ENCODE assay signal across 8 cellular contexts in genomic region chr11:72573380-72573949, GRCh38.
DNase-seq lines count a peak whose midpoint lies in the region; ATAC-seq and TF ChIP-seq lines count a peak whose summit lies in the region.

No MANE protein-coding gene starts in this region.

- peaks cover 12% of the 10 kb centered on the region for H3K4me1 ChIP-seq in BE2C
- no peaks in the 10 kb centered on the region for H3K4me1 ChIP-seq in mucosa of descending colon (ENCODE audit: low read depth)

- in situ Hi-C loops in GM13976 (cut with MboI; ENCODE audit: low sequenced_read_pairs, unreplicated experiment), result loop anchor here (5.0 kb wide), 1 partner anchor 96 kb away; no protein-coding TSS in a partner anchor

- peak; percentile 75 for TF ChIP-seq CTCF in BE2C (IDR thresholded peaks at IDR 0.05; ENCODE audit: low read depth, low read length)
- peak; percentile 60 for TF ChIP-seq CTCF in GM13976 (IDR thresholded peaks at IDR 0.05; ENCODE audit: borderline replicate concordance, control extremely low read depth, extremely low read depth, insufficient read depth, missing control alignments)
- peak; percentile 23 for TF ChIP-seq CTCF in mucosa of descending colon (IDR thresholded peaks at IDR 0.05)

- intact Hi-C loops in mucosa of descending colon (cut with DNase I, micrococcal nuclease), result loop anchor here (10.0 kb wide), 1 partner anchor 99 kb away; no protein-coding TSS in a partner anchor

- H3K36me3 ChIP-seq in BE2C, result peaks cover 25% of the 10 kb centered on the region
- no peaks in the 10 kb centered on the region for H3K36me3 ChIP-seq in mucosa of descending colon (ENCODE audit: low read depth)

- H3K4me3 ChIP-seq in BE2C (ENCODE audit: low read depth, low read length), result no peak overlapping the region
- no peak overlapping the region for H3K4me3 ChIP-seq in mucosa of descending colon

- DNase-seq in BE2C (peak; percentile 73), GM13976 (ENCODE audit: low spot score) (peak; percentile 74), ecto neural progenitor cell (ENCODE audit: low spot score) (peak; percentile 82), mucosa of descending colon (peak in 1 of 3 donors; percentile 32)

- H3K27me3 ChIP-seq in BE2C, result no peaks in the 10 kb centered on the region

- H3K9me3 ChIP-seq in BE2C (no peaks in the 10 kb centered on the region), mucosa of descending colon (no peaks in the 10 kb centered on the region)

- peak; percentile 69 for ATAC-seq in mucosa of descending colon
- ATAC-seq in HG02571 (IDR thresholded peaks at IDR 0.05; ENCODE audit: unreplicated experiment), result no peak
- ATAC-seq in GM19328 (IDR thresholded peaks at IDR 0.05; ENCODE audit: unreplicated experiment), result no peak
- no peak for ATAC-seq in HG03342 (IDR thresholded peaks at IDR 0.05; ENCODE audit: unreplicated experiment)

TF ChIP-seq in PFSK-1, 5 proteins besides CTCF, POLR2A, EP300 and RAD21:
- no peak for TF ChIP-seq SIN3A (IDR thresholded peaks at IDR 0.05; ENCODE audit: borderline replicate concordance, insufficient read depth, low read length)
- peak; percentile 24 for TF ChIP-seq FOXP2 (optimal IDR thresholded peaks at IDR 0.05; ENCODE audit: borderline replicate concordance, extremely low read depth, extremely low read length, insufficient read depth)
- no peak for TF ChIP-seq REST (IDR thresholded peaks at IDR 0.05; ENCODE audit: insufficient read depth in 1 of 2, low read depth in 2 of 2, low read length in 2 of 2)
- no peak for TF ChIP-seq POLR2AphosphoS5 (IDR thresholded peaks at IDR 0.05; ENCODE audit: low read depth, low read length)
- no peak for TF ChIP-seq TAF1 (IDR thresholded peaks at IDR 0.05; ENCODE audit: borderline replicate concordance, insufficient read depth, low read length)

Comparison
In these comparisons a context has a peak if more than half of its experiments do, and no peak if none do; other contexts are left out.
1. CTCF ChIP-seq: peak in every context shown above with its lines; median percentile 75 in BE2C; 60 in GM13976; 23 in mucosa of descending colon.